In genomic region chr12:131916306-131917138, GRCh38 we compare ENCODE assay signal across 16 cellular contexts.
"Had no signal": no experiment of that assay in that cellular context is flagged by ENCODE, and none has a peak within 500 bp of the region (broad histone marks: within the 10 kb centered on the region; RNA-seq: fewer than 3 reads in every experiment).

No MANE protein-coding gene starts in this region.

- H3K36me3 ChIP-seq: uterus had no signal

- H3K36me3 Mint-ChIP-seq: activated CD8-positive, alpha-beta memory T cell treated with anti-CD3 and anti-CD28 coated beads, Interleukin-2, amount 10 ng/mL, durations not matched to agents 7 days and 5 days; activated naive CD8-positive, alpha-beta T cell had no signal

- H3K79me2 ChIP-seq: hepatocyte had no signal

- H3K27ac Mint-ChIP-seq: activated CD8-positive, alpha-beta memory T cell treated with anti-CD3 and anti-CD28 coated beads, Interleukin-2, amount 10 ng/mL, durations not matched to agents 7 days and 5 days; activated naive CD8-positive, alpha-beta T cell; memory B cell; nephron; stimulated activated naive CD8-positive, alpha-beta T cell treated with anti-CD3 and anti-CD28 coated beads, Interleukin-15, amount 100 ng/mL, for 72 hours; T-helper 2 cell treated with Interferon-gamma antibody and Interleukin-4, amounts not matched to agents 5 μg/mL and 100 μg/mL, for 36 hours had no signal

- H3K4me3 ChIP-seq: hepatocyte, thoracic aorta, uterus had no signal

- H3K4me1 Mint-ChIP-seq: activated CD8-positive, alpha-beta memory T cell treated with anti-CD3 and anti-CD28 coated beads, Interleukin-2, amount 10 ng/mL, durations not matched to agents 7 days and 5 days; memory B cell; nephron; stimulated activated naive CD8-positive, alpha-beta T cell treated with anti-CD3 and anti-CD28 coated beads, Interleukin-15, amount 100 ng/mL, for 72 hours had no signal

- H2AFZ ChIP-seq: hepatocyte had no signal

- H3K27ac ChIP-seq: hepatocyte, thoracic aorta, uterus had no signal

- H3K27me3 Mint-ChIP-seq: activated CD8-positive, alpha-beta memory T cell treated with anti-CD3 and anti-CD28 coated beads, Interleukin-2, amount 10 ng/mL, durations not matched to agents 7 days and 5 days; activated naive CD8-positive, alpha-beta T cell; memory B cell; stimulated activated naive CD8-positive, alpha-beta T cell treated with anti-CD3 and anti-CD28 coated beads, Interleukin-15, amount 100 ng/mL, for 72 hours had no signal

- ATAC-seq: activated CD8-positive, alpha-beta memory T cell treated with anti-CD3 and anti-CD28 coated beads, Interleukin-2, amount 10 ng/mL, durations not matched to agents 7 days and 5 days; activated T-cell treated with anti-CD3 and anti-CD28 coated beads, Interleukin-2, amount 50 U/mL, for 4 hours; left colon; stimulated activated naive CD8-positive, alpha-beta T cell treated with anti-CD3 and anti-CD28 coated beads, Interleukin-15, amount 100 ng/mL, for 72 hours had no signal

- H3K27me3 ChIP-seq: hepatocyte, uterus had no signal

- H3K4me3 Mint-ChIP-seq: activated CD8-positive, alpha-beta memory T cell treated with anti-CD3 and anti-CD28 coated beads, Interleukin-2, amount 10 ng/mL, durations not matched to agents 7 days and 5 days; activated naive CD8-positive, alpha-beta T cell; activated T-cell treated with anti-CD3 and anti-CD28 coated beads, Interleukin-2, amount 50 U/mL, for 4 hours; memory B cell; nephron; stimulated activated naive CD8-positive, alpha-beta T cell treated with anti-CD3 and anti-CD28 coated beads, Interleukin-15, amount 100 ng/mL, for 72 hours; T-helper 2 cell treated with Interferon-gamma antibody and Interleukin-4, amounts not matched to agents 5 μg/mL and 100 μg/mL, for 36 hours had no signal

- H3K4me2 ChIP-seq: hepatocyte had no signal

- H3K9me3 ChIP-seq: thoracic aorta, uterus had no signal

- H3K4me1 ChIP-seq: uterus had no signal

- H3K9me3 Mint-ChIP-seq: activated T-cell treated with anti-CD3 and anti-CD28 coated beads, Interleukin-2, amount 50 U/mL, for 4 hours; memory B cell; nephron; stimulated activated naive CD8-positive, alpha-beta T cell treated with anti-CD3 and anti-CD28 coated beads, Interleukin-15, amount 100 ng/mL, for 72 hours; T-helper 2 cell treated with Interferon-gamma antibody and Interleukin-4, amounts not matched to agents 5 μg/mL and 100 μg/mL, for 36 hours had no signal

- DNase-seq: activated CD4-positive, CD25-positive, alpha-beta regulatory T cell treated with anti-CD3 and anti-CD28 coated beads, Interleukin-2, amount 50 U/mL, for 72 hours; activated CD8-positive, alpha-beta memory T cell treated with anti-CD3 and anti-CD28 coated beads, Interleukin-2, amount 10 ng/mL, durations not matched to agents 7 days and 5 days; activated gamma-delta T cell; activated T-cell treated with anti-CD3 and anti-CD28 coated beads, Interleukin-2, amount 50 U/mL, for 4 hours; cerebellar nuclear complex; dermis blood vessel endothelial cell; left colon; stimulated activated CD4-positive, alpha-beta T cell treated with anti-CD3 and anti-CD28 coated beads, Interleukin-15, amount 100 ng/mL, for 24 hours; stimulated activated naive CD8-positive, alpha-beta T cell treated with anti-CD3 and anti-CD28 coated beads, Interleukin-15, amount 100 ng/mL, for 72 hours; uterus had no signal
